ENCODE assay signal across 26 cellular contexts in genomic region chr5:41598011-41598410, GRCh38.
DNase-seq lines count a peak whose midpoint lies in the region; ATAC-seq and TF ChIP-seq lines count a peak whose summit lies in the region.
"Had no signal": no experiment of that assay in that cellular context is flagged by ENCODE, and none has a peak within 500 bp of the region (broad histone marks: within the 10 kb centered on the region; RNA-seq: fewer than 3 reads in every experiment).

No MANE protein-coding gene starts in this region.

- H4K8ac ChIP-seq in trophoblast cell (ENCODE audit: low read depth, low read length), result no peak overlapping the region

- no peak overlapping the region for H3K9ac ChIP-seq in adipocyte (ENCODE audit: low read length)
- H3K9ac ChIP-seq in trophoblast cell (ENCODE audit: low read length), result no peak overlapping the region
- H3K9ac ChIP-seq: SK-N-SH had no signal

- no peak for TF ChIP-seq EP300 in upper lobe of left lung (IDR thresholded peaks at IDR 0.05)

- H3K9me3 ChIP-seq in adipocyte (ENCODE audit: control insufficient read depth, low read length) (no peaks in the 10 kb centered on the region), trophoblast cell (ENCODE audit: insufficient read depth, low read depth, low read length) (peaks cover 4% of the 10 kb centered on the region), upper lobe of left lung (no peaks in the 10 kb centered on the region)
- H3K9me3 ChIP-seq: left ventricle myocardium inferior, neutrophil, prostate gland, right lobe of liver, SK-N-SH, upper lobe of right lung had no signal

- H3K27ac ChIP-seq in trophoblast cell (ENCODE audit: low read depth, low read length) (peak overlapping the region; percentile 34), upper lobe of left lung (no peak overlapping the region)
- H3K27ac ChIP-seq: left ventricle myocardium inferior, neutrophil, prostate gland, right lobe of liver, upper lobe of right lung had no signal

- no peaks in the 10 kb centered on the region for H3K4me1 Mint-ChIP-seq in immature natural killer cell
- H3K4me1 Mint-ChIP-seq: activated CD8-positive, alpha-beta memory T cell treated with anti-CD3 and anti-CD28 coated beads, Interleukin-2, amount 10 ng/mL, durations not matched to agents 7 days and 5 days; activated naive CD8-positive, alpha-beta T cell treated with anti-CD3 and anti-CD28 coated beads, Interleukin-2, amount 50 U/mL, for 24 hours; GM23338 had no signal

- H3K79me1 ChIP-seq in trophoblast cell (ENCODE audit: low read length), result peaks cover 8% of the 10 kb centered on the region

- no peaks in the 10 kb centered on the region for H3K27me3 Mint-ChIP-seq in immature natural killer cell (ENCODE audit: low read depth in 3 of 3)
- H3K27me3 Mint-ChIP-seq: activated CD8-positive, alpha-beta memory T cell treated with anti-CD3 and anti-CD28 coated beads, Interleukin-2, amount 10 ng/mL, durations not matched to agents 7 days and 5 days; activated naive CD8-positive, alpha-beta T cell treated with anti-CD3 and anti-CD28 coated beads, Interleukin-2, amount 50 U/mL, for 24 hours; CD4-positive, alpha-beta T cell had no signal

- H3K36me3 ChIP-seq in adipocyte (ENCODE audit: control insufficient read depth, insufficient read depth, low read length, severe bottlenecking) (no peaks in the 10 kb centered on the region), trophoblast cell (ENCODE audit: control insufficient read depth in 1 of 2, insufficient read depth in 2 of 2, low read length in 2 of 2) (no peaks in the 10 kb centered on the region), upper lobe of left lung (no peaks in the 10 kb centered on the region)
- H3K36me3 ChIP-seq: left ventricle myocardium inferior, neutrophil, prostate gland, right lobe of liver, upper lobe of right lung had no signal

- H3K14ac ChIP-seq in trophoblast cell (ENCODE audit: low read length), result no peak overlapping the region

- no peaks in the 10 kb centered on the region for H3K36me3 Mint-ChIP-seq in immature natural killer cell
- H3K36me3 Mint-ChIP-seq: activated CD8-positive, alpha-beta memory T cell treated with anti-CD3 and anti-CD28 coated beads, Interleukin-2, amount 10 ng/mL, durations not matched to agents 7 days and 5 days had no signal

- peaks cover 2 to 18% (median 5%) of the 10 kb centered on the region in 6 donors for H3K9me3 Mint-ChIP-seq in immature natural killer cell

- H2AK5ac ChIP-seq in trophoblast cell (ENCODE audit: low read length), result no peak overlapping the region

- no peak for TF ChIP-seq POLR2A in upper lobe of left lung (IDR thresholded peaks at IDR 0.05)

- no peaks in the 10 kb centered on the region for H3K79me2 ChIP-seq in trophoblast cell (ENCODE audit: control insufficient read depth, insufficient read depth, low read length, poor library complexity)

- H3K4me3 Mint-ChIP-seq in immature natural killer cell, result no peak overlapping the region
- H3K4me3 Mint-ChIP-seq: activated CD8-positive, alpha-beta memory T cell treated with anti-CD3 and anti-CD28 coated beads, Interleukin-2, amount 10 ng/mL, durations not matched to agents 7 days and 5 days; activated naive CD8-positive, alpha-beta T cell treated with anti-CD3 and anti-CD28 coated beads, Interleukin-2, amount 50 U/mL, for 24 hours; activated T-cell treated with anti-CD3 and anti-CD28 coated beads, Interleukin-2, amount 50 U/mL, for 72 hours; CD4-positive, alpha-beta T cell; GM23338 had no signal

- no peak for TF ChIP-seq CTCF in upper lobe of left lung (IDR thresholded peaks at IDR 0.05)

- no peak overlapping the region for H3K23ac ChIP-seq in trophoblast cell (ENCODE audit: low read length)

- H3K4me1 ChIP-seq in adipocyte (ENCODE audit: control insufficient read depth, insufficient read depth, low read length) (no peaks in the 10 kb centered on the region), trophoblast cell (ENCODE audit: control insufficient read depth in 1 of 2, insufficient read depth in 2 of 2, low read length in 2 of 2) (peaks cover 1 to 2% of the 10 kb centered on the region in 2 experiments), upper lobe of left lung (no peaks in the 10 kb centered on the region)
- H3K4me1 ChIP-seq: left ventricle myocardium inferior, prostate gland, right lobe of liver, upper lobe of right lung had no signal

- H2BK120ac ChIP-seq in trophoblast cell (ENCODE audit: insufficient read depth, low read length, poor library complexity), result no peak overlapping the region

- no peak overlapping the region for H3K4me2 ChIP-seq in trophoblast cell (ENCODE audit: low read length)
- H3K4me2 ChIP-seq: GM23338, SK-N-SH had no signal

- DNase-seq in EL, result peak; percentile 7
- DNase-seq in adipocyte (ENCODE audit: low read depth), result peak; percentile 71
- DNase-seq in fibroblast of peridontal ligament (ENCODE audit: extremely low read depth), result peak; percentile 6
- DNase-seq in trophoblast cell, result peak; percentile 64 to 74
- no peak for DNase-seq in NCI-H748 treated with DMSO at 0.1 percent for 48 hours (lab: John Stamatoyannopoulos, UW)
- no peak for DNase-seq in upper lobe of left lung
- no peak for DNase-seq in immature natural killer cell
- DNase-seq: activated CD4-positive, CD25-positive, alpha-beta regulatory T cell; activated CD8-positive, alpha-beta memory T cell treated with anti-CD3 and anti-CD28 coated beads, Interleukin-2, amount 10 ng/mL, durations not matched to agents 7 days and 5 days; activated naive CD4-positive, alpha-beta T cell; activated naive CD8-positive, alpha-beta T cell treated with anti-CD3 and anti-CD28 coated beads, Interleukin-2, amount 50 U/mL, for 24 hours; activated T-cell treated with anti-CD3 and anti-CD28 coated beads, Interleukin-2, amount 50 U/mL, for 72 hours; CD4-positive, alpha-beta T cell; left ventricle myocardium inferior; NCI-H1417; NCI-H2029 treated with DMSO at 0.1 percent for 48 hours; NCI-H524 treated with DMSO at 0.1 percent for 48 hours; PC-3; right lobe of liver; SK-N-SH; stimulated activated CD4-positive, alpha-beta T cell treated with anti-CD3 and anti-CD28 coated beads, Interleukin-4, amount 100 ng/mL, for 4 hours; upper lobe of right lung had no signal

- no peak overlapping the region for H4K91ac ChIP-seq in trophoblast cell (ENCODE audit: low read depth, low read length)

- no peak overlapping the region for H3K27ac Mint-ChIP-seq in immature natural killer cell
- H3K27ac Mint-ChIP-seq: activated CD8-positive, alpha-beta memory T cell treated with anti-CD3 and anti-CD28 coated beads, Interleukin-2, amount 10 ng/mL, durations not matched to agents 7 days and 5 days; activated naive CD8-positive, alpha-beta T cell treated with anti-CD3 and anti-CD28 coated beads, Interleukin-2, amount 50 U/mL, for 24 hours; activated T-cell treated with anti-CD3 and anti-CD28 coated beads, Interleukin-2, amount 50 U/mL, for 72 hours; CD4-positive, alpha-beta T cell; GM23338 had no signal

- ATAC-seq in upper lobe of left lung (ENCODE audit: low FRiP score in 2 of 2), result no peak
- ATAC-seq in HG03108 (IDR thresholded peaks at IDR 0.05; ENCODE audit: unreplicated experiment), result no peak
- ATAC-seq: activated CD8-positive, alpha-beta memory T cell treated with anti-CD3 and anti-CD28 coated beads, Interleukin-2, amount 10 ng/mL, durations not matched to agents 7 days and 5 days; activated naive CD8-positive, alpha-beta T cell treated with anti-CD3 and anti-CD28 coated beads, Interleukin-2, amount 50 U/mL, for 24 hours; activated T-cell treated with anti-CD3 and anti-CD28 coated beads, Interleukin-2, amount 50 U/mL, for 72 hours; GM23338; PC-3; right lobe of liver; upper lobe of right lung had no signal

- H2BK5ac ChIP-seq in trophoblast cell (ENCODE audit: low read depth, low read length, poor library complexity), result no peak overlapping the region

- no peak overlapping the region for H2AFZ ChIP-seq in trophoblast cell (ENCODE audit: insufficient read depth, low read length, poor library complexity)
- H2AFZ ChIP-seq: GM23338 had no signal

- H2BK12ac ChIP-seq in trophoblast cell (ENCODE audit: low read length), result no peak overlapping the region

- no peak overlapping the region for H3K18ac ChIP-seq in trophoblast cell (ENCODE audit: low read length)

- H3K4ac ChIP-seq in trophoblast cell (ENCODE audit: low read depth, low read length), result no peak overlapping the region

- no peak overlapping the region for H4K12ac ChIP-seq in trophoblast cell (ENCODE audit: low read depth, low read length)

- H3K27me3 ChIP-seq in adipocyte (replicated peaks; ENCODE audit: control insufficient read depth, insufficient read depth, low read length), result no peaks in the 10 kb centered on the region
- H3K27me3 ChIP-seq in trophoblast cell (ENCODE audit: insufficient read depth, low read length), result no peaks in the 10 kb centered on the region
- H3K27me3 ChIP-seq in upper lobe of left lung, result no peaks in the 10 kb centered on the region
- H3K27me3 ChIP-seq: neutrophil, right lobe of liver, upper lobe of right lung had no signal

- H3K4me3 ChIP-seq in adipocyte (ENCODE audit: low read length) (no peak overlapping the region), trophoblast cell (ENCODE audit: low read depth, low read length) (no peak overlapping the region), upper lobe of left lung (no peak overlapping the region)
- H3K4me3 ChIP-seq: GM23338, left ventricle myocardium inferior, prostate gland, right lobe of liver, upper lobe of right lung had no signal

Comparison
In these comparisons a context has a peak if more than half of its experiments do, and no peak if none do; other contexts are left out.
1. DNase-seq: peak in EL (single experiment), adipocyte (single experiment), fibroblast of peridontal ligament (single experiment) and trophoblast cell (2 of 2); none in NCI-H748 treated with DMSO at 0.1 percent for 48 hours (single experiment), upper lobe of left lung (0 of 2) and immature natural killer cell (0 of 3).